2 cellular contexts compared by ENCODE assay signal in genomic region chr13:108645376-108645775, GRCh38.
TF ChIP-seq lines count a peak whose summit lies in the region.

No MANE protein-coding gene starts in this region.

TF ChIP-seq in K562, 482 proteins besides CTCF, POLR2A, EP300 and RAD21:
- no peak for TF ChIP-seq ZNF253 (CRISPR knock-in tag; conservative IDR thresholded peaks at IDR 0.05)
- TF ChIP-seq ZNF274 (IDR thresholded peaks at IDR 0.05; ENCODE audit: borderline replicate concordance, low read depth, low read length): peak; percentile 89

TF ChIP-seq in H1, 55 proteins besides CTCF, POLR2A, EP300 and RAD21:
- TF ChIP-seq CTBP2 (IDR thresholded peaks at IDR 0.05; ENCODE audit: borderline replicate concordance, insufficient read depth, insufficient read length, low read length) (no peak), SAP30 (IDR thresholded peaks at IDR 0.05; ENCODE audit: insufficient read depth, insufficient replicate concordance, low read length) (no peak), SIX5 (IDR thresholded peaks at IDR 0.05; ENCODE audit: low read depth, low read length) (no peak), ZNF274 (IDR thresholded peaks at IDR 0.05; ENCODE audit: borderline replicate concordance, extremely low read depth, low read length) (peak; percentile 52; the same call in 1 of the 2 replicates), ASH2L (IDR thresholded peaks at IDR 0.05; ENCODE audit: low read length) (no peak), BACH1 (IDR thresholded peaks at IDR 0.05; ENCODE audit: low read length) (no peak)
